Comparison of ENCODE assay signal across 10 cellular contexts in the genomic region with DNA sequence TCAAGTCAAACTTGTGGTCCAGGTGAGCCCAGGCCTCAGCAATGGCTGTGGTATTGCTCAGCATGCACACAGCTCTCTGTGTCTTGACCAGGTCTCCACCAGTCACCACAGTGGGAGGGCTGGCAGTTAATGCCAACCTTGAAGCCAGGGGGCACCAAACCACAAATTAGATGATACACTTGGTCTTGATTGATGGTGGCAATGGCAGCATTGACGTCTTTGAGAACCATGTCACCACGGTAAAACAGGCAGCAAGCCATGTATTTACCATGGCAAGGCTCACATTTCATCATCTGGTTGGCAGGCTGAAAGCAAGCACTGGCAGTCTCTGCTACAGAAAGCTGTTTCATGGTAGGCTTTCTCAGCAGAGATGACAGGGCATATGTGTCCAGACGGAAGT. TPM values are rescaled to one million over a fixed set of nuclear protein-coding genes. Genes with fewer than 3 reads are reported as not detected.
DNase-seq lines count a peak whose midpoint lies in the region; ATAC-seq and TF ChIP-seq lines count a peak whose summit lies in the region.
"Had no signal": no experiment of that assay in that cellular context is flagged by ENCODE, and none has a peak within 500 bp of the region (broad histone marks: within the 10 kb centered on the region; RNA-seq: fewer than 3 reads in every experiment).

No MANE protein-coding gene starts in this region.

- H3K27me3 Mint-ChIP-seq in GM23338 (ENCODE audit: insufficient read depth, low read depth, poor library complexity) = peaks cover 2% of the 10 kb centered on the region

- H3K4me2 ChIP-seq in GM23338 = no peak overlapping the region

- no peak overlapping the region for H3K4me3 ChIP-seq in GM23338
- no peak overlapping the region for H3K4me3 ChIP-seq in RWPE2 (ENCODE audit: severe bottlenecking)
- no peak overlapping the region for H3K4me3 ChIP-seq in right lobe of liver
- H3K4me3 ChIP-seq in esophagus squamous epithelium = no peak overlapping the region

- H3K27me3 ChIP-seq in GM23338 (ENCODE audit: insufficient read depth) (no peaks in the 10 kb centered on the region), RWPE2 (ENCODE audit: insufficient read depth, poor library complexity, severe bottlenecking) (no peaks in the 10 kb centered on the region), right lobe of liver (no peaks in the 10 kb centered on the region), esophagus squamous epithelium (no peaks in the 10 kb centered on the region)

- H3K36me3 Mint-ChIP-seq in GM23338 (ENCODE audit: low read depth) = no peaks in the 10 kb centered on the region

- H3K36me3 ChIP-seq in GM23338 (ENCODE audit: insufficient read depth) (no peaks in the 10 kb centered on the region), RWPE2 (ENCODE audit: low read depth) (no peaks in the 10 kb centered on the region), right lobe of liver (no peaks in the 10 kb centered on the region), esophagus squamous epithelium (no peaks in the 10 kb centered on the region)

- no peaks in the 10 kb centered on the region for H3K4me1 ChIP-seq in GM23338 (ENCODE audit: insufficient read depth)
- no peaks in the 10 kb centered on the region for H3K4me1 ChIP-seq in RWPE2 (ENCODE audit: insufficient read depth, poor library complexity, severe bottlenecking)
- H3K4me1 ChIP-seq in right lobe of liver = peaks cover 0 to 26% (median 0%) of the 10 kb centered on the region in 4 donors
- H3K4me1 ChIP-seq in esophagus squamous epithelium = no peaks in the 10 kb centered on the region

- TF ChIP-seq CTCF in GM23338 (conservative IDR thresholded peaks at IDR 0.05; ENCODE audit: low read depth in 2 of 2) (peak; percentile 37 to 63; a peak in 3 of 4 replicates), RWPE2 (IDR thresholded peaks at IDR 0.05; ENCODE audit: poor library complexity, severe bottlenecking) (peak; percentile 40), right lobe of liver (IDR thresholded peaks at IDR 0.05) (peak; percentile 35 to 68 (median 49)), esophagus squamous epithelium (IDR thresholded peaks at IDR 0.05) (peak in 2 of 6 experiments; percentile 21 to 32)

- H3K9me3 Mint-ChIP-seq in GM23338 = no peaks in the 10 kb centered on the region
- H3K9me3 Mint-ChIP-seq: activated T-cell treated with anti-CD3 and anti-CD28 coated beads, Interleukin-2, amount 50 U/mL, for 4 hours had no signal

- no peaks in the 10 kb centered on the region for H4K20me1 ChIP-seq in GM23338 (replicated peaks; ENCODE audit: insufficient read depth)

- ATAC-seq in GM23338 (no peak), RWPE2 (ENCODE audit: low read depth) (peak; percentile 64), right lobe of liver (peak; percentile 74 to 86 (median 80)), GM21717 (IDR thresholded peaks at IDR 0.05; ENCODE audit: unreplicated experiment) (no peak)
- ATAC-seq: activated T-cell treated with anti-CD3 and anti-CD28 coated beads, Interleukin-2, amount 50 U/mL, for 4 hours had no signal

- no peaks in the 10 kb centered on the region for H3K9me3 ChIP-seq in RWPE2 (ENCODE audit: severe bottlenecking)
- no peaks in the 10 kb centered on the region for H3K9me3 ChIP-seq in right lobe of liver
- no peaks in the 10 kb centered on the region for H3K9me3 ChIP-seq in esophagus squamous epithelium

- H3K4me1 Mint-ChIP-seq in GM23338 = no peaks in the 10 kb centered on the region

- intact Hi-C loops in right lobe of liver (cut with DNase I) = no loop called here
- intact Hi-C loops in esophagus squamous epithelium (cut with DNase I) = no loop called here

- H2AFZ ChIP-seq in GM23338 = 0 out of 2 replicates have a peak overlapping the region, but pooled peaks have one; percentile 14

- H3K9me2 ChIP-seq in GM23338 (ENCODE audit: insufficient read depth) = no peaks in the 10 kb centered on the region

- H3K27ac ChIP-seq in GM23338 (ENCODE audit: low read depth) (no peak overlapping the region), RWPE2 (ENCODE audit: poor library complexity, severe bottlenecking) (no peak overlapping the region), right lobe of liver (peak overlapping the region in 2 of 3 donors; percentile 41 to 48), esophagus squamous epithelium (no peak overlapping the region)

- no peak overlapping the region for H3K27ac Mint-ChIP-seq in GM23338

- DNase-seq in DMS 273 (lab: John Stamatoyannopoulos, UW; ENCODE audit: unreplicated experiment) = peak; percentile 64
- DNase-seq in DMS 273 treated with DMSO at 0.1 percent for 48 hours (lab: John Stamatoyannopoulos, UW) = no peak
- peak; percentile 34 for DNase-seq in GM23338 (ENCODE audit: low spot score)
- no peak for DNase-seq in RWPE2 (ENCODE audit: low spot score)
- DNase-seq in right lobe of liver = peak; percentile 29 to 91 (median 65)
- DNase-seq in esophagus squamous epithelium (lab: John Stamatoyannopoulos, UW) = no peak
- DNase-seq in SIG-M5 (lab: John Stamatoyannopoulos, UW) = no peak
- DNase-seq: 8988T; activated T-cell treated with anti-CD3 and anti-CD28 coated beads, Interleukin-2, amount 50 U/mL, for 4 hours had no signal

- H3K4me3 Mint-ChIP-seq in GM23338 = no peak overlapping the region
- H3K4me3 Mint-ChIP-seq: activated T-cell treated with anti-CD3 and anti-CD28 coated beads, Interleukin-2, amount 50 U/mL, for 4 hours had no signal

- H3F3A ChIP-seq in GM23338 (replicated peaks; ENCODE audit: low read depth) = no peaks in the 10 kb centered on the region

- 29% methylated on average over 3 of the region's 3 CpGs for WGBS in right lobe of liver (ENCODE audit: insufficient coverage, low coverage, low lambda C conversion rate, missing lambda C conversion rate)
- WGBS in esophagus squamous epithelium, 2 donors = 48 to 49% methylated on average over 2 to 3 of the region's 3 CpGs

- no peaks in the 10 kb centered on the region for H3K79me2 ChIP-seq in GM23338 (replicated peaks; ENCODE audit: insufficient read depth)

- TF ChIP-seq POLR2A in right lobe of liver (IDR thresholded peaks at IDR 0.05) = no peak
- no peak for TF ChIP-seq POLR2A in esophagus squamous epithelium (IDR thresholded peaks at IDR 0.05)

TF ChIP-seq in GM23338, 12 proteins besides CTCF, POLR2A, EP300 and RAD21 (continues in another document):
- TF ChIP-seq REST (IDR thresholded peaks at IDR 0.05; ENCODE audit: unreplicated experiment) (no peak), CREB1 (CRISPR knock-in tag; IDR thresholded peaks at IDR 0.05; ENCODE audit: low read depth) (no peak)
- TF ChIP-seq, protein P1, sequence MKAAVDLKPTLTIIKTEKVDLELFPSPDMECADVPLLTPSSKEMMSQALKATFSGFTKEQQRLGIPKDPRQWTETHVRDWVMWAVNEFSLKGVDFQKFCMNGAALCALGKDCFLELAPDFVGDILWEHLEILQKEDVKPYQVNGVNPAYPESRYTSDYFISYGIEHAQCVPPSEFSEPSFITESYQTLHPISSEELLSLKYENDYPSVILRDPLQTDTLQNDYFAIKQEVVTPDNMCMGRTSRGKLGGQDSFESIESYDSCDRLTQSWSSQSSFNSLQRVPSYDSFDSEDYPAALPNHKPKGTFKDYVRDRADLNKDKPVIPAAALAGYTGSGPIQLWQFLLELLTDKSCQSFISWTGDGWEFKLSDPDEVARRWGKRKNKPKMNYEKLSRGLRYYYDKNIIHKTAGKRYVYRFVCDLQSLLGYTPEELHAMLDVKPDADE (IDR thresholded peaks at IDR 0.05) = no peak

RNA-seq across cellular contexts. Expression of gene NIM1K, which starts 40.0 kb away (rescaled TPM):
- not detected in 2 replicates for total RNA-seq in GM23338 (2014; rRNA removed; shearing (Covaris generic))
- polyA plus RNA-seq in GM23338 (2016; fragmentation: Nextera tagmentation; extraction: Ambion mirVana) = not detected in 2 replicates
- total RNA-seq in right lobe of liver (under 1 TPM in 4 of 6 experiments, not detected in 2; 0.06 to 0.55 (median 0.12) TPM), esophagus squamous epithelium (under 1 TPM in 2 of 4 donors, not detected in 2; 0.38 TPM)

Comparison
In these comparisons a context has a peak if more than half of its experiments do, and no peak if none do; other contexts are left out.
1. DNase-seq: peak in DMS 273 (single experiment), GM23338 (single experiment) and right lobe of liver (3 of 3); none in DMS 273 treated with DMSO at 0.1 percent for 48 hours (single experiment), RWPE2 (single experiment), esophagus squamous epithelium (single experiment) and SIG-M5 (single experiment).
2. ATAC-seq: peak in RWPE2 (single experiment) and right lobe of liver (4 of 4); none in GM23338 (single experiment) and GM21717 (single experiment).
3. H3K27ac ChIP-seq: peak in right lobe of liver (2 of 3); none in GM23338 (single experiment), RWPE2 (single experiment) and esophagus squamous epithelium (0 of 4).